8 cellular contexts compared by ENCODE assay signal in genomic region chr16:154223-155030, GRCh38. TPM values are rescaled to one million over a fixed set of nuclear protein-coding genes. Genes with fewer than 3 reads are reported as not detected.
DNase-seq lines count a peak whose midpoint lies in the region; ATAC-seq, FAIRE-seq and TF ChIP-seq lines count a peak whose summit lies in the region.

No MANE protein-coding gene starts in this region.

- ATAC-seq in activated B cell treated with CpG ODN at 0.5 μM for 24 hours (ENCODE audit: low read depth), result peak; percentile 57
- ATAC-seq in gastroesophageal sphincter, result peak; percentile 41
- no peak for ATAC-seq in HG03342 (IDR thresholded peaks at IDR 0.05; ENCODE audit: unreplicated experiment)

- H3K4me1 Mint-ChIP-seq in activated CD4-positive, alpha-beta T cell treated with anti-CD3 and anti-CD28 coated beads, Interleukin-2, amount 10 ng/mL, durations not matched to agents 24 days and 14 days, result peaks cover 6% of the 10 kb centered on the region
- H3K4me1 Mint-ChIP-seq in activated B cell treated with CpG ODN at 0.5 μM for 24 hours, result peaks cover 9% of the 10 kb centered on the region

- peaks cover 0 to 11% (median 7%) of the 10 kb centered on the region in 3 donors for H3K4me1 ChIP-seq in gastroesophageal sphincter

- intact Hi-C loops in activated CD4-positive, alpha-beta T cell treated with anti-CD3 and anti-CD28 coated beads, Interleukin-2, amount 10 ng/mL, durations not matched to agents 24 days and 14 days (cut with micrococcal nuclease), result no loop called here
- intact Hi-C loops in activated B cell treated with CpG ODN at 0.5 μM for 24 hours (cut with micrococcal nuclease) (no loop called here), posterior vena cava (cut with DNase I) (loop anchor here in 1 of 2 donors (1.0 kb wide), 1 partner anchor 21 kb away; no protein-coding TSS in a partner anchor)

- TF ChIP-seq CTCF in activated B cell treated with CpG ODN at 0.5 μM for 24 hours (IDR thresholded peaks at IDR 0.05) (no peak), gastroesophageal sphincter (IDR thresholded peaks at IDR 0.05) (no peak)

- no peak overlapping the region for H3K27ac Mint-ChIP-seq in activated CD4-positive, alpha-beta T cell treated with anti-CD3 and anti-CD28 coated beads, Interleukin-2, amount 10 ng/mL, durations not matched to agents 24 days and 14 days
- no peak overlapping the region for H3K27ac Mint-ChIP-seq in activated B cell treated with CpG ODN at 0.5 μM for 24 hours

- H3K4me3 ChIP-seq in gastroesophageal sphincter, result peak overlapping the region; percentile 20 to 50

- CTCF ChIA-PET in activated B cell treated with CpG ODN at 0.5 μM for 24 hours (lab: Charles Lee), result no interaction called here

- FAIRE-seq in H54 (lab: Jason Lieb, UNC), result no peak

- H3K27me3 Mint-ChIP-seq in activated CD4-positive, alpha-beta T cell treated with anti-CD3 and anti-CD28 coated beads, Interleukin-2, amount 10 ng/mL, durations not matched to agents 24 days and 14 days, result peaks cover 43% of the 10 kb centered on the region
- H3K27me3 Mint-ChIP-seq in activated B cell treated with CpG ODN at 0.5 μM for 24 hours, result peaks cover 34% of the 10 kb centered on the region

- no peaks in the 10 kb centered on the region for H3K36me3 ChIP-seq in gastroesophageal sphincter

- no peak overlapping the region for H3K27ac ChIP-seq in gastroesophageal sphincter

- DNase-seq in activated CD4-positive, alpha-beta T cell treated with anti-CD3 and anti-CD28 coated beads, Interleukin-2, amount 10 ng/mL, durations not matched to agents 24 days and 14 days, result peak; percentile 74
- no peak for DNase-seq in activated CD4-positive, alpha-beta T cell treated with anti-CD3 and anti-CD28 coated beads for 4 hours
- peak; percentile 31 for DNase-seq in activated B cell treated with CpG ODN at 0.5 μM for 24 hours
- DNase-seq in posterior vena cava (ENCODE audit: low spot score), result peak; percentile 63
- no peak for DNase-seq in H54 (ENCODE audit: insufficient read length, low spot score)
- no peak for DNase-seq in Ammon's horn (ENCODE audit: low spot score)

- no peaks in the 10 kb centered on the region for H3K9me3 ChIP-seq in gastroesophageal sphincter

- peak overlapping the region; percentile 75 for H3K4me3 Mint-ChIP-seq in activated CD4-positive, alpha-beta T cell treated with anti-CD3 and anti-CD28 coated beads, Interleukin-2, amount 10 ng/mL, durations not matched to agents 24 days and 14 days
- H3K4me3 Mint-ChIP-seq in activated B cell treated with CpG ODN at 0.5 μM for 24 hours, result peak overlapping the region; percentile 78

- POLR2A ChIA-PET in activated B cell treated with CpG ODN at 0.5 μM for 24 hours (lab: Charles Lee), result no interaction called here

- TF ChIP-seq POLR2A in gastroesophageal sphincter (IDR thresholded peaks at IDR 0.05) (no peak), H54 (IDR thresholded peaks at IDR 0.05; ENCODE audit: low read depth, low read length) (no peak)

- H3K36me3 Mint-ChIP-seq in activated CD4-positive, alpha-beta T cell treated with anti-CD3 and anti-CD28 coated beads, Interleukin-2, amount 10 ng/mL, durations not matched to agents 24 days and 14 days (ENCODE audit: low read depth), result peaks cover 2% of the 10 kb centered on the region
- no peaks in the 10 kb centered on the region for H3K36me3 Mint-ChIP-seq in activated B cell treated with CpG ODN at 0.5 μM for 24 hours (ENCODE audit: low read depth)

- H3K27me3 ChIP-seq in gastroesophageal sphincter, result peaks cover 60% of the 10 kb centered on the region

- no peak for TF ChIP-seq EP300 in gastroesophageal sphincter (IDR thresholded peaks at IDR 0.05)

- WGBS in gastroesophageal sphincter (ENCODE audit: low coverage in 1 of 2), 2 donors, result 0 to 5% methylated on average over 3 of the region's 57 CpGs

- H3K9me3 Mint-ChIP-seq in activated CD4-positive, alpha-beta T cell treated with anti-CD3 and anti-CD28 coated beads, Interleukin-2, amount 10 ng/mL, durations not matched to agents 24 days and 14 days, result no peaks in the 10 kb centered on the region
- H3K9me3 Mint-ChIP-seq in activated B cell treated with CpG ODN at 0.5 μM for 24 hours, result no peaks in the 10 kb centered on the region

RNA-seq across cellular contexts. Expression of gene HBZ, which starts 2.0 kb away (rescaled TPM):
- not detected in 2 replicates for total RNA-seq in activated CD4-positive, alpha-beta T cell treated with anti-CD3 and anti-CD28 coated beads, Interleukin-2, amount 10 ng/mL, durations not matched to agents 24 days and 14 days
- total RNA-seq in activated B cell treated with CpG ODN at 0.5 μM for 24 hours, result not detected in 2 replicates
- not detected for total RNA-seq in gastroesophageal sphincter
- not detected for total RNA-seq in posterior vena cava

RNA-seq across cellular contexts. Expression of gene HBM, which starts 11.4 kb away (rescaled TPM):
- total RNA-seq in activated CD4-positive, alpha-beta T cell treated with anti-CD3 and anti-CD28 coated beads, Interleukin-2, amount 10 ng/mL, durations not matched to agents 24 days and 14 days, result not detected in 2 replicates
- total RNA-seq in activated B cell treated with CpG ODN at 0.5 μM for 24 hours, result not detected in 2 replicates
- 1 to 10 TPM in 1 of 4 donors, not detected in 3; 3.0 TPM for total RNA-seq in gastroesophageal sphincter
- total RNA-seq in posterior vena cava, result 1 to 10 TPM in 1 of 2 donors, under 1 TPM in 1; 0.90 to 1.5 TPM

RNA-seq across cellular contexts. Expression of gene NPRL3, which starts 16.0 kb away (rescaled TPM):
- 52.9 and 53.8 TPM in 2 replicates for total RNA-seq in activated CD4-positive, alpha-beta T cell treated with anti-CD3 and anti-CD28 coated beads, Interleukin-2, amount 10 ng/mL, durations not matched to agents 24 days and 14 days
- 40.4 and 42.5 TPM in 2 replicates for total RNA-seq in activated B cell treated with CpG ODN at 0.5 μM for 24 hours
- 10 to 100 TPM in 3 of 4 donors, 1 to 10 TPM in 1; 6.5 to 15.7 (median 13.9) TPM for total RNA-seq in gastroesophageal sphincter
- 10 to 100 TPM; 13.2 to 22.1 TPM for total RNA-seq in posterior vena cava

RNA-seq across cellular contexts. Expression of gene HBA2, which starts 18.2 kb away (rescaled TPM):
- 0.33 TPM in 1 of 2 replicates, not detected in the other for total RNA-seq in activated CD4-positive, alpha-beta T cell treated with anti-CD3 and anti-CD28 coated beads, Interleukin-2, amount 10 ng/mL, durations not matched to agents 24 days and 14 days
- total RNA-seq in activated B cell treated with CpG ODN at 0.5 μM for 24 hours, result 90.7 and 104 TPM in 2 replicates
- 10 to 100 TPM in 3 of 4 donors, not detected in 1; 40.9 to 72.6 (median 57.7) TPM for total RNA-seq in gastroesophageal sphincter
- total RNA-seq in posterior vena cava, result 1,000 to 10,000 TPM in 1 of 2 donors, 100 to 1,000 TPM in 1; 750 to 2,679 TPM

RNA-seq across cellular contexts. Expression of gene HBA1, which starts 22.1 kb away (rescaled TPM):
- total RNA-seq in activated CD4-positive, alpha-beta T cell treated with anti-CD3 and anti-CD28 coated beads, Interleukin-2, amount 10 ng/mL, durations not matched to agents 24 days and 14 days, result not detected in 2 replicates
- total RNA-seq in activated B cell treated with CpG ODN at 0.5 μM for 24 hours, result 109 and 111 TPM in 2 replicates
- total RNA-seq in gastroesophageal sphincter, result 10 to 100 TPM in 3 of 4 donors, not detected in 1; 15.5 to 96.7 (median 53.1) TPM
- total RNA-seq in posterior vena cava, result 1,000 to 10,000 TPM in 1 of 2 donors, 100 to 1,000 TPM in 1; 878 to 2,742 TPM

Comparison
In these comparisons a context has a peak if more than half of its experiments do, and no peak if none do; other contexts are left out.
1. DNase-seq: peak in activated CD4-positive, alpha-beta T cell treated with anti-CD3 and anti-CD28 coated beads, Interleukin-2, amount 10 ng/mL, durations not matched to agents 24 days and 14 days (single experiment), activated B cell treated with CpG ODN at 0.5 μM for 24 hours (single experiment) and posterior vena cava (single experiment); none in activated CD4-positive, alpha-beta T cell treated with anti-CD3 and anti-CD28 coated beads for 4 hours (0 of 2), H54 (single experiment) and Ammon's horn (single experiment).